Comparison of ENCODE assay signal across 8 cellular contexts in genomic region chr10:102151774-102152544, GRCh38.
A peak's percentile ranks its signal among the peaks of the same experiment; 100 is the strongest.
DNase-seq lines count a peak whose midpoint lies in the region; ATAC-seq and FAIRE-seq lines count a peak whose summit lies in the region.

Gene NOLC1, plus strand, starts transcription at chr10:102152389. Its CDS starts 22 bp downstream, at chr10:102152411.

- peak; percentile 98 for FAIRE-seq in HTR-8/SVneo (lab: Jason Lieb, UNC)

- peaks cover 24 to 28% of the 10 kb centered on the region in 2 donors for H3K4me1 Mint-ChIP-seq in effector memory CD8-positive, alpha-beta T cell (ENCODE audit: low read depth in 2 of 2)

- H3K27me3 Mint-ChIP-seq in effector memory CD8-positive, alpha-beta T cell, result no peaks in the 10 kb centered on the region

- peak; percentile 88 for DNase-seq in COLO829 (ENCODE audit: low spot score)
- peak; percentile 98 for DNase-seq in HTR-8/SVneo (ENCODE audit: insufficient read length, low spot score)
- DNase-seq in NOMO-1 treated with dmso at 0.1 percent for 144 hours (lab: John Stamatoyannopoulos, UW; ENCODE audit: unreplicated experiment), result peak; percentile 96
- DNase-seq in activated CD8-positive, alpha-beta memory T cell treated with anti-CD3 and anti-CD28 coated beads for 48 hours (ENCODE audit: low read depth in 2 of 3, low spot score in 2 of 3), result peak; percentile 99 to 100 (median 100)
- DNase-seq in effector memory CD8-positive, alpha-beta T cell, result peak; percentile 99 to 100 (median 100)
- DNase-seq in medulla oblongata (ENCODE audit: extremely low spot score), result peak; percentile 97
- DNase-seq in stimulated activated CD8-positive, alpha-beta memory T cell treated with anti-CD3 and anti-CD28 coated beads, Interleukin-12 subunit alpha, Interleukin-12 subunit beta, amount 100 ng/mL, for 1 hour (ENCODE audit: low read depth), result peak; percentile 99

- ATAC-seq in GM21367 (IDR thresholded peaks at IDR 0.05; ENCODE audit: unreplicated experiment), result peak; percentile 83
- peak; percentile 91 for ATAC-seq in effector memory CD8-positive, alpha-beta T cell (replicated peaks)

- peaks cover 54% of the 10 kb centered on the region for H3K36me3 Mint-ChIP-seq in effector memory CD8-positive, alpha-beta T cell (ENCODE audit: insufficient read depth)

- H3K9me3 Mint-ChIP-seq in effector memory CD8-positive, alpha-beta T cell, result no peaks in the 10 kb centered on the region

- peak within 1 kb of the TSS; percentile 96 for H3K27ac Mint-ChIP-seq in effector memory CD8-positive, alpha-beta T cell

- peak within 1 kb of the TSS; percentile 94 for H3K4me3 Mint-ChIP-seq in effector memory CD8-positive, alpha-beta T cell

Comparison
In these comparisons a context has a peak if more than half of its experiments do, and no peak if none do; other contexts are left out.
1. Peak in every context shown above with its lines: DNase-seq and ATAC-seq.